In the genomic region with DNA sequence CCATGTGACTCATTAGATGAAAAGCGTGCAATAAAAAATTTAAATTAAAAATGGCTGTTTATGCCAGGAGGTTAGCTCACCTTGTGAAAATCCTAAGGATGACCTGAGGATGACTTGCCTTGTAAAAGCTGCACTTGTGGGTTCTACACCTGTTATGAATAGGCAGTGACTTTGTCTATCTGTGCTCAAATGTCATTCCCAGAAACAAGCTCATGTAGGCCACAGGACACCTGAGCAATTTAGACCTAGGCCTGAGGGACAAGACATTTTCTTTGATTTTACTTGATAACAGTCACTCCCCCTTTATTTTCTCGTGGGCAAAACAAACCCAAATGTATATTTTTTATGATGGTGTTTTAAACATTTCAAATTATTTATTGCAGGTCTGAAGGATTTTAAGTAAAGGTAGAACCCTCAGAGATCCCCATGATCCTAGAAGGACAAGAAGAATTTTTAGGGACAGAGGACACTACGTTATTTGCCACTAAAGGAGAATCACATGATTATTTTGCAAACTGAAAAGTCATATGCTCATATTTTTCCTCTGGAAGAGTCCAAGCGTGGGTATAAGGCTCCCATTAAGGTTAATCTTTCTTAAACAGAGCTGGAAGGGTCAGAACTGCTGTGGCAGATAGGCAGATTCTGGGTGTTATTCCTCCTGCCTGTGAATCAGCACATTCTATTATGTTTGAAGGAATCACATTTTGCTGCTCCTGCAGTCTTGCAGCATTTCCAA, we compare ENCODE assay signal across 1 cellular context.
TF ChIP-seq lines count a peak whose summit lies in the region.

No MANE protein-coding gene starts in this region.

TF ChIP-seq in K562, 482 proteins besides CTCF, POLR2A, EP300 and RAD21 (continued from another document and continues in another):
- TF ChIP-seq, protein P1, sequence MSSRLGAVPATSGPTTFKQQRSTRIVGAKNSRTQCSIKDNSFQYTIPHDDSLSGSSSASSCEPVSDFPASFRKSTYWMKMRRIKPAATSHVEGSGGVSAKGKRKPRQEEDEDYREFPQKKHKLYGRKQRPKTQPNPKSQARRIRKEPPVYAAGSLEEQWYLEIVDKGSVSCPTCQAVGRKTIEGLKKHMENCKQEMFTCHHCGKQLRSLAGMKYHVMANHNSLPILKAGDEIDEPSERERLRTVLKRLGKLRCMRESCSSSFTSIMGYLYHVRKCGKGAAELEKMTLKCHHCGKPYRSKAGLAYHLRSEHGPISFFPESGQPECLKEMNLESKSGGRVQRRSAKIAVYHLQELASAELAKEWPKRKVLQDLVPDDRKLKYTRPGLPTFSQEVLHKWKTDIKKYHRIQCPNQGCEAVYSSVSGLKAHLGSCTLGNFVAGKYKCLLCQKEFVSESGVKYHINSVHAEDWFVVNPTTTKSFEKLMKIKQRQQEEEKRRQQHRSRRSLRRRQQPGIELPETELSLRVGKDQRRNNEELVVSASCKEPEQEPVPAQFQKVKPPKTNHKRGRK (tag; IDR thresholded peaks at IDR 0.05), result no peak
- TF ChIP-seq MED1 (CRISPR knock-in tag; IDR thresholded peaks at IDR 0.05; ENCODE audit: borderline replicate concordance) (no peak), ETV6 (IDR thresholded peaks at IDR 0.05; ENCODE audit: borderline replicate concordance in 1 of 2, low read depth in 2 of 2, low read length in 1 of 2) (no peak), ETV6 (CRISPR knock-in tag; IDR thresholded peaks at IDR 0.05; ENCODE audit: borderline replicate concordance) (no peak), PPARD (CRISPR knock-in tag; IDR thresholded peaks at IDR 0.05) (no peak), ZNF431 (CRISPR knock-in tag; IDR thresholded peaks at IDR 0.05) (no peak), ZNF253 (CRISPR knock-in tag; conservative IDR thresholded peaks at IDR 0.05) (no peak), ZNF277 (CRISPR knock-in tag; IDR thresholded peaks at IDR 0.05; ENCODE audit: borderline replicate concordance) (no peak), TRIM28 (IDR thresholded peaks at IDR 0.05) (no peak), HDAC3 (IDR thresholded peaks at IDR 0.05; ENCODE audit: borderline replicate concordance, partially characterized antibody) (peak; percentile 83), ZNF324 (CRISPR knock-in tag; IDR thresholded peaks at IDR 0.05) (no peak), EHMT2 (IDR thresholded peaks at IDR 0.05) (0 out of 2 replicates have a peak, but pooled peaks have one; percentile 12), KAT2B (IDR thresholded peaks at IDR 0.05; ENCODE audit: low read depth, low read length) (no peak), ZFPM2 (CRISPR knock-in tag; IDR thresholded peaks at IDR 0.05) (no peak), ZSCAN32 (CRISPR knock-in tag; IDR thresholded peaks at IDR 0.05) (no peak), ZEB2 (IDR thresholded peaks at IDR 0.05) (no peak), MGA (IDR thresholded peaks at IDR 0.05) (peak; percentile 51; the same call in 1 of the 2 replicates), ZNF644 (tag; IDR thresholded peaks at IDR 0.05; ENCODE audit: low read depth) (peak; percentile 68; the same call in 1 of the 2 replicates), TCF15 (CRISPR knock-in tag; IDR thresholded peaks at IDR 0.05) (peak; percentile 71; the same call in 1 of the 2 replicates), PHF21A (IDR thresholded peaks at IDR 0.05; ENCODE audit: borderline replicate concordance, low read depth) (no peak; the same call in 1 of the 2 replicates), CLOCK (CRISPR knock-in tag; IDR thresholded peaks at IDR 0.05; ENCODE audit: borderline replicate concordance) (no peak), XRCC4 (IDR thresholded peaks at IDR 0.05; ENCODE audit: extremely low read depth, insufficient read depth, insufficient read length) (no peak), YBX1 (IDR thresholded peaks at IDR 0.05) (no peak), ZNF408 (CRISPR knock-in tag; IDR thresholded peaks at IDR 0.05; ENCODE audit: low read depth) (no peak), SRSF7 (optimal IDR thresholded peaks at IDR 0.05; ENCODE audit: low read depth, low read length) (no peak), EGR1 (conservative IDR thresholded peaks at IDR 0.05) (peak; percentile 63)
- TF ChIP-seq, protein P2, sequence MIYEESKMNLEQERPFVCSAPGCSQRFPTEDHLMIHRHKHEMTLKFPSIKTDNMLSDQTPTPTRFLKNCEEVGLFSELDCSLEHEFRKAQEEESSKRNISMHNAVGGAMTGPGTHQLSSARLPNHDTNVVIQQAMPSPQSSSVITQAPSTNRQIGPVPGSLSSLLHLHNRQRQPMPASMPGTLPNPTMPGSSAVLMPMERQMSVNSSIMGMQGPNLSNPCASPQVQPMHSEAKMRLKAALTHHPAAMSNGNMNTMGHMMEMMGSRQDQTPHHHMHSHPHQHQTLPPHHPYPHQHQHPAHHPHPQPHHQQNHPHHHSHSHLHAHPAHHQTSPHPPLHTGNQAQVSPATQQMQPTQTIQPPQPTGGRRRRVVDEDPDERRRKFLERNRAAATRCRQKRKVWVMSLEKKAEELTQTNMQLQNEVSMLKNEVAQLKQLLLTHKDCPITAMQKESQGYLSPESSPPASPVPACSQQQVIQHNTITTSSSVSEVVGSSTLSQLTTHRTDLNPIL (CRISPR knock-in tag; IDR thresholded peaks at IDR 0.05), result no peak
- TF ChIP-seq, protein P3, sequence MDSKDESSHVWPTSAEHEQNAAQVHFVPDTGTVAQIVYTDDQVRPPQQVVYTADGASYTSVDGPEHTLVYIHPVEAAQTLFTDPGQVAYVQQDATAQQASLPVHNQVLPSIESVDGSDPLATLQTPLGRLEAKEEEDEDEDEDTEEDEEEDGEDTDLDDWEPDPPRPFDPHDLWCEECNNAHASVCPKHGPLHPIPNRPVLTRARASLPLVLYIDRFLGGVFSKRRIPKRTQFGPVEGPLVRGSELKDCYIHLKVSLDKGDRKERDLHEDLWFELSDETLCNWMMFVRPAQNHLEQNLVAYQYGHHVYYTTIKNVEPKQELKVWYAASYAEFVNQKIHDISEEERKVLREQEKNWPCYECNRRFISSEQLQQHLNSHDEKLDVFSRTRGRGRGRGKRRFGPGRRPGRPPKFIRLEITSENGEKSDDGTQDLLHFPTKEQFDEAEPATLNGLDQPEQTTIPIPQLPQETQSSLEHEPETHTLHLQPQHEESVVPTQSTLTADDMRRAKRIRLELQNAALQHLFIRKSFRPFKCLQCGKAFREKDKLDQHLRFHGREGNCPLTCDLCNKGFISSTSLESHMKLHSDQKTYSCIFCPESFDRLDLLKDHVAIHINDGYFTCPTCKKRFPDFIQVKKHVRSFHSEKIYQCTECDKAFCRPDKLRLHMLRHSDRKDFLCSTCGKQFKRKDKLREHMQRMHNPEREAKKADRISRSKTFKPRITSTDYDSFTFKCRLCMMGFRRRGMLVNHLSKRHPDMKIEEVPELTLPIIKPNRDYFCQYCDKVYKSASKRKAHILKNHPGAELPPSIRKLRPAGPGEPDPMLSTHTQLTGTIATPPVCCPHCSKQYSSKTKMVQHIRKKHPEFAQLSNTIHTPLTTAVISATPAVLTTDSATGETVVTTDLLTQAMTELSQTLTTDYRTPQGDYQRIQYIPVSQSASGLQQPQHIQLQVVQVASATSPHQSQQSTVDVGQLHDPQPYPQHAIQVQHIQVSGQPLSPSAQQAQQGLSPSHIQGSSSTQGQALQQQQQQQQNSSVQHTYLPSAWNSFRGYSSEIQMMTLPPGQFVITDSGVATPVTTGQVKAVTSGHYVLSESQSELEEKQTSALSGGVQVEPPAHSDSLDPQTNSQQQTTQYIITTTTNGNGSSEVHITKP (IDR thresholded peaks at IDR 0.05; ENCODE audit: partially characterized antibody), result peak; percentile 94
- TF ChIP-seq, protein P4, sequence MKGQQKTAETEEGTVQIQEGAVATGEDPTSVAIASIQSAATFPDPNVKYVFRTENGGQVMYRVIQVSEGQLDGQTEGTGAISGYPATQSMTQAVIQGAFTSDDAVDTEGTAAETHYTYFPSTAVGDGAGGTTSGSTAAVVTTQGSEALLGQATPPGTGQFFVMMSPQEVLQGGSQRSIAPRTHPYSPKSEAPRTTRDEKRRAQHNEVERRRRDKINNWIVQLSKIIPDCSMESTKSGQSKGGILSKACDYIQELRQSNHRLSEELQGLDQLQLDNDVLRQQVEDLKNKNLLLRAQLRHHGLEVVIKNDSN (CRISPR knock-in tag; IDR thresholded peaks at IDR 0.05), result no peak
